8 cellular contexts compared by ENCODE assay signal in genomic region chr2:74577448-74577847, GRCh38. TPM values are rescaled to one million over a fixed set of nuclear protein-coding genes. Genes with fewer than 3 reads are reported as not detected.
DNase-seq lines count a peak whose midpoint lies in the region; ATAC-seq and TF ChIP-seq lines count a peak whose summit lies in the region.

No MANE protein-coding gene starts in this region.

- TF ChIP-seq POLR2A in prostate gland (IDR thresholded peaks at IDR 0.05) (no peak), ovary (IDR thresholded peaks at IDR 0.05) (no peak)

- intact Hi-C loops in prostate gland (cut with DNase I): no loop called here
- intact Hi-C loops in ovary (cut with DNase I): no loop called here
- intact Hi-C loops in dorsolateral prefrontal cortex (cut with DNase I): no loop called here

- no peaks in the 10 kb centered on the region for H3K27me3 ChIP-seq in SJCRH30
- peaks cover 0 to 3% (median 0%) of the 10 kb centered on the region in 4 donors for H3K27me3 ChIP-seq in liver (ENCODE audit: control insufficient read depth in 4 of 4, insufficient read depth in 4 of 4, low read length in 3 of 4)
- H3K27me3 ChIP-seq in prostate gland (replicated peaks; ENCODE audit: insufficient read depth): no peaks in the 10 kb centered on the region
- no peaks in the 10 kb centered on the region for H3K27me3 ChIP-seq in ovary
- no peaks in the 10 kb centered on the region for H3K27me3 ChIP-seq in dorsolateral prefrontal cortex

- H3K4me1 ChIP-seq in SJCRH30 (peaks cover 8% of the 10 kb centered on the region), liver (ENCODE audit: control insufficient read depth in 4 of 4, insufficient read depth in 4 of 4, low read length in 3 of 4) (no peaks in the 10 kb centered on the region), prostate gland (replicated peaks) (no peaks in the 10 kb centered on the region), ovary (ENCODE audit: insufficient read depth) (no peaks in the 10 kb centered on the region)

- no peaks in the 10 kb centered on the region for H3K9me3 ChIP-seq in SJCRH30 (replicated peaks)
- H3K9me3 ChIP-seq in liver (ENCODE audit: control insufficient read depth in 4 of 4, low read length in 3 of 4): no peaks in the 10 kb centered on the region
- H3K9me3 ChIP-seq in prostate gland: no peaks in the 10 kb centered on the region
- H3K9me3 ChIP-seq in ovary: no peaks in the 10 kb centered on the region

- TF ChIP-seq RAD21 in liver (IDR thresholded peaks at IDR 0.05): no peak

- H3K9ac ChIP-seq in liver (ENCODE audit: low read depth in 1 of 2, low read length in 2 of 2): no peak overlapping the region

- ATAC-seq in GM21576 (IDR thresholded peaks at IDR 0.05; ENCODE audit: unreplicated experiment): peak; percentile 41

- TF ChIP-seq EP300 in ovary (IDR thresholded peaks at IDR 0.05): no peak

- H3K36me3 ChIP-seq in SJCRH30 (no peaks in the 10 kb centered on the region), liver (ENCODE audit: control insufficient read depth in 4 of 4, insufficient read depth in 3 of 4, low read depth in 1 of 4, low read length in 3 of 4) (no peaks in the 10 kb centered on the region), prostate gland (no peaks in the 10 kb centered on the region), ovary (no peaks in the 10 kb centered on the region)

- H3K4me3 ChIP-seq in SJCRH30: no peak overlapping the region; the same call in 1 of the 2 replicates
- no peak overlapping the region for H3K4me3 ChIP-seq in liver (ENCODE audit: low read depth in 1 of 3, low read length in 3 of 3)
- no peak overlapping the region for H3K4me3 ChIP-seq in prostate gland
- no peak overlapping the region for H3K4me3 ChIP-seq in ovary
- H3K4me3 ChIP-seq in dorsolateral prefrontal cortex: no peak overlapping the region

- WGBS in liver: 63% methylated on average over 2 of the region's 2 CpGs
- WGBS in prostate gland: 55% methylated on average over 2 of the region's 2 CpGs
- WGBS in ovary, 3 donors: 22 to 32% (median 31%) methylated on average over 2 of the region's 2 CpGs

- TF ChIP-seq CTCF in liver (IDR thresholded peaks at IDR 0.05; ENCODE audit: low read depth, low read length, missing input control) (no peak), prostate gland (IDR thresholded peaks at IDR 0.05) (no peak), ovary (IDR thresholded peaks at IDR 0.05) (no peak), dorsolateral prefrontal cortex (IDR thresholded peaks at IDR 0.05 in 54 of 56, conservative IDR thresholded peaks at IDR 0.05 in 2 of 56; ENCODE audit: low read depth in 1 of 56, partially characterized antibody in 56 of 56) (no peak)

- DNase-seq in EL (peak; percentile 63), SJCRH30 (peak; percentile 67 to 85), prostate gland (ENCODE audit: low spot score) (no peak), ovary (no peak), NCI-H146 treated with DMSO at 0.1 percent for 48 hours (lab: John Stamatoyannopoulos, UW; ENCODE audit: unreplicated experiment) (no peak), dorsolateral prefrontal cortex (no peak)

- H3K27ac ChIP-seq in SJCRH30: no peak overlapping the region
- peak overlapping the region in 1 of 2 donors; percentile 37 for H3K27ac ChIP-seq in liver (ENCODE audit: low read depth in 1 of 2, low read length in 2 of 2)
- H3K27ac ChIP-seq in prostate gland: no peak overlapping the region
- no peak overlapping the region for H3K27ac ChIP-seq in ovary
- peak overlapping the region in 18 of 59 donors; percentile 11 to 73 (median 47) for H3K27ac ChIP-seq in dorsolateral prefrontal cortex

TF ChIP-seq in liver, 16 proteins besides CTCF, POLR2A, EP300 and RAD21:
- TF ChIP-seq GABPA (IDR thresholded peaks at IDR 0.05 in 1 of 2, conservative IDR thresholded peaks at IDR 0.05 in 1 of 2) (peak; percentile 53 to 56), MAX (IDR thresholded peaks at IDR 0.05) (no peak)

RNA-seq across cellular contexts. Expression of gene DOK1, which starts 22.9 kb away (rescaled TPM):
- 1.7 and 4.4 TPM in 2 replicates for total RNA-seq in SJCRH30 (2014; rRNA removed; shearing (Covaris generic))
- total RNA-seq in liver (1 to 10 TPM; 4.6 to 8.6 TPM), prostate gland (10 to 100 TPM in 1 of 2 donors, 1 to 10 TPM in 1; 4.5 to 18.9 TPM), ovary (10 to 100 TPM in 6 of 7 donors, 1 to 10 TPM in 1; 9.4 to 16.0 (median 13.6) TPM), dorsolateral prefrontal cortex (10 to 100 TPM in 24 of 120 experiments, 1 to 10 TPM in 96; 3.4 to 17.7 (median 7.3) TPM)
- polyA plus RNA-seq in liver (1 to 10 TPM; 2.0 to 3.6 TPM), ovary (10 to 100 TPM in 1 of 2 donors, 1 to 10 TPM in 1; 6.5 to 11.8 TPM)

RNA-seq across cellular contexts. Expression of gene LOXL3, which starts 23.7 kb away (rescaled TPM):
- 16.8 and 19.0 TPM in 2 replicates for total RNA-seq in SJCRH30 (2014; rRNA removed; shearing (Covaris generic))
- total RNA-seq in liver (1 to 10 TPM; 1.6 to 2.8 TPM), prostate gland (10 to 100 TPM in 1 of 2 donors, 1 to 10 TPM in 1; 1.3 to 10.7 TPM), ovary (1 to 10 TPM; 2.3 to 5.9 (median 4.4) TPM), dorsolateral prefrontal cortex (10 to 100 TPM in 8 of 120 experiments, 1 to 10 TPM in 112; 2.3 to 17.4 (median 6.7) TPM)
- polyA plus RNA-seq in liver (under 1 TPM; 0.31 to 0.98 TPM), ovary (1 to 10 TPM; 3.7 to 8.5 TPM)

RNA-seq across cellular contexts. Expression of gene HTRA2, which starts 47.7 kb away (rescaled TPM):
- 42.6 and 46.3 TPM in 2 replicates for total RNA-seq in SJCRH30 (2014; rRNA removed; shearing (Covaris generic))
- 10 to 100 TPM; 18.7 to 81.8 TPM for total RNA-seq in liver
- 10 to 100 TPM; 13.3 to 18.2 TPM for polyA plus RNA-seq in liver
- total RNA-seq in prostate gland: 10 to 100 TPM; 19.1 to 37.9 TPM
- total RNA-seq in ovary: 10 to 100 TPM; 28.7 to 47.6 (median 36.4) TPM
- 10 to 100 TPM; 37.5 to 38.9 TPM for polyA plus RNA-seq in ovary
- 10 to 100 TPM; 25.1 to 46.4 (median 34.3) TPM for total RNA-seq in dorsolateral prefrontal cortex

RNA-seq across cellular contexts. Expression of gene AUP1, which starts 47.9 kb away (rescaled TPM):
- 125 and 132 TPM in 2 replicates for total RNA-seq in SJCRH30 (2014; rRNA removed; shearing (Covaris generic))
- total RNA-seq in liver (100 to 1,000 TPM in 1 of 2 donors, 10 to 100 TPM in 1; 62.6 to 126 TPM), prostate gland (100 to 1,000 TPM; 101 to 124 TPM), ovary (100 to 1,000 TPM in 1 of 7 donors, 10 to 100 TPM in 6; 57.1 to 101 (median 70.4) TPM), dorsolateral prefrontal cortex (100 to 1,000 TPM in 1 of 120 experiments, 10 to 100 TPM in 119; 47.3 to 106 (median 69.1) TPM)
- polyA plus RNA-seq in liver (100 to 1,000 TPM in 1 of 2 donors, 10 to 100 TPM in 1; 96.4 to 122 TPM), ovary (10 to 100 TPM; 65.8 to 87.1 TPM)

RNA-seq across cellular contexts. Expression of gene DQX1, which starts 51.4 kb away (rescaled TPM):
- 0.30 and 0.61 TPM in 2 replicates for total RNA-seq in SJCRH30 (2014; rRNA removed; shearing (Covaris generic))
- total RNA-seq in liver (1 to 10 TPM in 1 of 2 donors, under 1 TPM in 1; 0.08 to 1.0 TPM), prostate gland (not detected), ovary (1 to 10 TPM in 1 of 7 donors, under 1 TPM in 2, not detected in 4; 0.20 to 1.1 (median 0.24) TPM), dorsolateral prefrontal cortex (1 to 10 TPM in 61 of 120 experiments, under 1 TPM in 55, not detected in 4; 0.20 to 3.8 (median 1.0) TPM)
- polyA plus RNA-seq in liver (under 1 TPM in 1 of 2 donors, not detected in 1; 0.05 TPM), ovary (under 1 TPM in 1 of 2 donors, not detected in 1; 0.06 TPM)

Comparison
In these comparisons a context has a peak if more than half of its experiments do, and no peak if none do; other contexts are left out.
1. DNase-seq: peak in EL (single experiment) and SJCRH30 (2 of 2); none in prostate gland (single experiment), ovary (0 of 5), NCI-H146 treated with DMSO at 0.1 percent for 48 hours (single experiment) and dorsolateral prefrontal cortex (0 of 10).